ENCODE assay signal across 8 cellular contexts in genomic region chr14:75660630-75661498, GRCh38. TPM values are rescaled to one million over a fixed set of nuclear protein-coding genes. Genes with fewer than 3 reads are reported as not detected.
DNase-seq lines count a peak whose midpoint lies in the region; ATAC-seq, FAIRE-seq and TF ChIP-seq lines count a peak whose summit lies in the region.

Gene ERG28, minus strand, starts transcription at chr14:75660876. Its CDS starts 3,374 bp downstream, at chr14:75657502.
Gene TTLL5, plus strand, starts transcription at chr14:75661246. Its CDS starts 1,904 bp downstream, at chr14:75663150.

- peaks cover 10% of the 10 kb centered on the region for H3K36me3 ChIP-seq in astrocyte (ENCODE audit: insufficient read depth, low read length)
- H3K36me3 ChIP-seq in vagina: peaks cover 0 to 15% of the 10 kb centered on the region in 2 donors

- H3K4me1 Mint-ChIP-seq in T-helper 2 cell treated with Interferon-gamma antibody and Interleukin-4, amounts not matched to agents 5 μg/mL and 100 μg/mL, for 36 hours (ENCODE audit: low read depth): peaks cover 22% of the 10 kb centered on the region
- peaks cover 14% of the 10 kb centered on the region for H3K4me1 Mint-ChIP-seq in astrocyte (ENCODE audit: low read depth, unreplicated experiment)

- peak within 1 kb of the TSS; percentile 89 for H2AFZ ChIP-seq in astrocyte (ENCODE audit: low read depth, low read length)

- H3K27ac ChIP-seq in astrocyte (ENCODE audit: low read depth, low read length) (peak within 1 kb of the TSS; percentile 81), right cardiac atrium (ENCODE audit: low read length) (peak within 1 kb of the TSS; percentile 73), vagina (peak within 1 kb of the TSS; percentile 89)

- H3K9me3 ChIP-seq in astrocyte (ENCODE audit: insufficient read depth, low read depth, low read length) (no peaks in the 10 kb centered on the region), right cardiac atrium (ENCODE audit: control insufficient read depth, low read length) (no peaks in the 10 kb centered on the region), vagina (no peaks in the 10 kb centered on the region)

- H3K27me3 ChIP-seq in astrocyte (ENCODE audit: insufficient read depth, low read length) (no peaks in the 10 kb centered on the region), right cardiac atrium (ENCODE audit: control insufficient read depth, insufficient read depth) (no peaks in the 10 kb centered on the region), vagina (no peaks in the 10 kb centered on the region)

- TF ChIP-seq CTCF in astrocyte (IDR thresholded peaks at IDR 0.05; ENCODE audit: insufficient read depth, low read depth, low read length) (no peak), vagina (IDR thresholded peaks at IDR 0.05) (no peak)

- H3K4me3 Mint-ChIP-seq in T-helper 2 cell treated with Interferon-gamma antibody and Interleukin-4, amounts not matched to agents 5 μg/mL and 100 μg/mL, for 36 hours: peak within 1 kb of the TSS; percentile 96
- peak within 1 kb of the TSS; percentile 100 for H3K4me3 Mint-ChIP-seq in astrocyte (ENCODE audit: unreplicated experiment)

- peak in 1 of 2 donors; percentile 65 for TF ChIP-seq POLR2A in vagina (IDR thresholded peaks at IDR 0.05)

- WGBS in right cardiac atrium: under 1% methylated on average over 60 of the region's 60 CpGs

- ATAC-seq in GM18502 (IDR thresholded peaks at IDR 0.05; ENCODE audit: poor library complexity, unreplicated experiment): peak; percentile 96
- ATAC-seq in HG02970 (IDR thresholded peaks at IDR 0.05; ENCODE audit: low FRiP score, unreplicated experiment): peak; percentile 95
- ATAC-seq in right cardiac atrium: peak; percentile 98

- H3K27ac Mint-ChIP-seq in T-helper 2 cell treated with Interferon-gamma antibody and Interleukin-4, amounts not matched to agents 5 μg/mL and 100 μg/mL, for 36 hours: peak within 1 kb of the TSS; percentile 95
- peak within 1 kb of the TSS; percentile 72 for H3K27ac Mint-ChIP-seq in astrocyte (ENCODE audit: unreplicated experiment)

- no peaks in the 10 kb centered on the region for H3K4me1 ChIP-seq in astrocyte (ENCODE audit: insufficient read depth, low read length)
- H3K4me1 ChIP-seq in right cardiac atrium (ENCODE audit: control insufficient read depth, insufficient read depth, low read length): no peaks in the 10 kb centered on the region
- peaks cover 23% of the 10 kb centered on the region for H3K4me1 ChIP-seq in vagina

- no peak for FAIRE-seq in astrocyte (lab: Jason Lieb, UNC)

- H3K4me3 ChIP-seq in astrocyte (ENCODE audit: insufficient read depth, low read depth, low read length) (peak within 1 kb of the TSS; percentile 87), right cardiac atrium (ENCODE audit: low read length) (peak within 1 kb of the TSS; percentile 83), vagina (peak within 1 kb of the TSS; percentile 76 to 97)

- peaks cover 36% of the 10 kb centered on the region for H3K79me2 ChIP-seq in astrocyte (ENCODE audit: insufficient read depth, low read length)

- H4K20me1 ChIP-seq in astrocyte (ENCODE audit: insufficient read depth, low read length): no peaks in the 10 kb centered on the region

- peaks cover 7% of the 10 kb centered on the region for H3K36me3 Mint-ChIP-seq in T-helper 2 cell treated with Interferon-gamma antibody and Interleukin-4, amounts not matched to agents 5 μg/mL and 100 μg/mL, for 36 hours (ENCODE audit: low read depth)
- peaks cover 2% of the 10 kb centered on the region for H3K36me3 Mint-ChIP-seq in astrocyte (ENCODE audit: low read depth, unreplicated experiment)

- DNase-seq in NCI-H1930 (lab: John Stamatoyannopoulos, UW): peak; percentile 98 to 99
- peak; percentile 97 for DNase-seq in T-helper 2 cell treated with Interferon-gamma antibody and Interleukin-4, amounts not matched to agents 5 μg/mL and 100 μg/mL, for 36 hours (ENCODE audit: low spot score)
- DNase-seq in astrocyte (ENCODE audit: low read depth): peak; percentile 99
- DNase-seq in right cardiac atrium: peak; percentile 97 to 99 (median 99)
- DNase-seq in pulmonary artery endothelial cell (ENCODE audit: low read depth, low spot score): peak; percentile 94
- peak; percentile 99 to 100 for DNase-seq in vagina (ENCODE audit: extremely low spot score in 2 of 2)

- H3K9me3 Mint-ChIP-seq in T-helper 2 cell treated with Interferon-gamma antibody and Interleukin-4, amounts not matched to agents 5 μg/mL and 100 μg/mL, for 36 hours: no peaks in the 10 kb centered on the region
- no peaks in the 10 kb centered on the region for H3K9me3 Mint-ChIP-seq in astrocyte (ENCODE audit: unreplicated experiment)

- no peaks in the 10 kb centered on the region for H3K27me3 Mint-ChIP-seq in T-helper 2 cell treated with Interferon-gamma antibody and Interleukin-4, amounts not matched to agents 5 μg/mL and 100 μg/mL, for 36 hours (ENCODE audit: low read depth)
- no peaks in the 10 kb centered on the region for H3K27me3 Mint-ChIP-seq in astrocyte (ENCODE audit: low read depth, unreplicated experiment)

- H3K9ac ChIP-seq in astrocyte (ENCODE audit: low read length): peak within 1 kb of the TSS; percentile 88

- peak within 1 kb of the TSS; percentile 91 for H3K4me2 ChIP-seq in astrocyte (ENCODE audit: low read length)

- intact Hi-C loops in right cardiac atrium (cut with DNase I) (no loop called here), vagina (cut with DNase I) (no loop called here)

RNA-seq across cellular contexts. Expression of gene ERG28, which starts in this region (rescaled TPM):
- total RNA-seq in astrocyte (22.2 and 23.1 TPM in 2 replicates), right cardiac atrium (10 to 100 TPM in 2 of 4 donors, 1 to 10 TPM in 2; 9.6 to 10.9 (median 10.2) TPM), pulmonary artery endothelial cell (5.9 and 6.7 TPM in 2 replicates), vagina (9.6 TPM)
- polyA plus RNA-seq in right cardiac atrium: 15.0 TPM

RNA-seq across cellular contexts. Expression of gene TTLL5, which starts in this region (rescaled TPM):
- total RNA-seq in astrocyte (24.0 and 27.9 TPM in 2 replicates), right cardiac atrium (10 to 100 TPM; 18.3 to 22.2 (median 21.1) TPM), pulmonary artery endothelial cell (43.8 and 46.2 TPM in 2 replicates), vagina (43.0 TPM)
- polyA plus RNA-seq in right cardiac atrium: 8.0 TPM

Comparison
In these comparisons a context has a peak if more than half of its experiments do, and no peak if none do; other contexts are left out.
1. Peak in every context shown above with its lines: DNase-seq, ATAC-seq, H3K4me3 ChIP-seq and H3K27ac ChIP-seq.